Comparison of ENCODE assay signal across 22 cellular contexts in genomic region chr4:164023214-164023613, GRCh38.
A peak's percentile ranks its signal among the peaks of the same experiment; 100 is the strongest.
DNase-seq lines count a peak whose midpoint lies in the region; ATAC-seq, FAIRE-seq and TF ChIP-seq lines count a peak whose summit lies in the region.
"Had no signal": no experiment of that assay in that cellular context is flagged by ENCODE, and none has a peak within 500 bp of the region (broad histone marks: within the 10 kb centered on the region; RNA-seq: fewer than 3 reads in every experiment).

No MANE protein-coding gene starts in this region.

- H3K9ac ChIP-seq in OCI-LY1 (ENCODE audit: low read length) = no peak overlapping the region
- H3K9ac ChIP-seq: KMS-11 had no signal

- no peak overlapping the region for H3K27ac ChIP-seq in OCI-LY1 (ENCODE audit: low read depth, low read length, poor library complexity, severe bottlenecking)
- H3K27ac ChIP-seq: ascending aorta, KMS-11, prostate gland had no signal

- H2AFZ ChIP-seq in OCI-LY1 (ENCODE audit: low read length) = no peak overlapping the region

- H3K4me3 ChIP-seq in GM12875 (ENCODE audit: low read depth, low read length) = no peak overlapping the region
- no peak overlapping the region for H3K4me3 ChIP-seq in OCI-LY1 (ENCODE audit: low read depth, low read length, poor library complexity, severe bottlenecking)
- H3K4me3 ChIP-seq: ascending aorta, prostate gland had no signal

- no peaks in the 10 kb centered on the region for H3K79me2 ChIP-seq in OCI-LY1 (ENCODE audit: insufficient read depth, low read length)

- TF ChIP-seq POLR2A in GM12891 (IDR thresholded peaks at IDR 0.05; ENCODE audit: low read depth, low read length) = no peak

- no peaks in the 10 kb centered on the region for H4K20me1 ChIP-seq in OCI-LY1 (ENCODE audit: insufficient read depth, low read length)

- no peaks in the 10 kb centered on the region for H3K4me1 ChIP-seq in OCI-LY1 (ENCODE audit: insufficient read depth, low read length, severe bottlenecking)
- H3K4me1 ChIP-seq: ascending aorta, BE2C, prostate gland had no signal

- H3K9me2 ChIP-seq in OCI-LY1 (ENCODE audit: low read depth, low read length) = no peaks in the 10 kb centered on the region

- no peaks in the 10 kb centered on the region for H3K27me3 ChIP-seq in OCI-LY1 (ENCODE audit: insufficient read depth, low read length)
- H3K27me3 ChIP-seq: ascending aorta, BE2C had no signal

- FAIRE-seq in GM12891 (lab: Jason Lieb, UNC) = no peak
- FAIRE-seq: GM18507, RCC 7860 had no signal

- peak; percentile 73 for ATAC-seq in GM21526 (IDR thresholded peaks at IDR 0.05; ENCODE audit: low FRiP score, unreplicated experiment)
- ATAC-seq: esophagus mucosa, left cardiac atrium had no signal

- H3K9me3 ChIP-seq in OCI-LY1 (ENCODE audit: low read length) = no peaks in the 10 kb centered on the region
- H3K9me3 ChIP-seq: prostate gland had no signal

- H3K4me2 ChIP-seq in OCI-LY1 (ENCODE audit: low read length) = no peak overlapping the region
- H3K4me2 ChIP-seq: KMS-11 had no signal

- DNase-seq in iPS-NIHi7 (ENCODE audit: extremely low spot score) (peak; percentile 11), SHP77 treated with DMSO at 0.1 percent for 48 hours (lab: John Stamatoyannopoulos, UW) (no peak), GM12891 (ENCODE audit: insufficient read length, low spot score) (no peak), dermis blood vessel endothelial cell (no peak), DMS153 (lab: John Stamatoyannopoulos, UW) (no peak)
- DNase-seq: activated CD4-positive, CD25-positive, alpha-beta regulatory T cell; activated effector memory CD4-positive, alpha-beta T cell treated with Interleukin-2 at 50 U/mL for 16 hours; BE2C; DMS79 treated with DMSO at 0.1 percent for 48 hours; left cardiac atrium; NCI-H1436 treated with DMSO at 0.1 percent for 48 hours; NCI-H446 treated with DMSO at 0.1 percent for 48 hours; T-helper 1 cell had no signal

- no peaks in the 10 kb centered on the region for H3F3A ChIP-seq in OCI-LY1 (ENCODE audit: insufficient read depth, low read length)

- no peaks in the 10 kb centered on the region for H3K36me3 ChIP-seq in OCI-LY1 (ENCODE audit: insufficient read depth, low read length)
- H3K36me3 ChIP-seq: ascending aorta, BE2C, prostate gland had no signal

- TF ChIP-seq CTCF in GM12875 (IDR thresholded peaks at IDR 0.05; ENCODE audit: borderline replicate concordance, insufficient read depth, low read depth, low read length) = peak; percentile 20; the same call in 1 of the 2 replicates
- TF ChIP-seq CTCF in OCI-LY1 (IDR thresholded peaks at IDR 0.05; ENCODE audit: low read length) = peak; percentile 44

TF ChIP-seq in GM12891, 5 proteins besides CTCF, POLR2A, EP300 and RAD21:
- TF ChIP-seq POU2F2 (IDR thresholded peaks at IDR 0.05; ENCODE audit: low read depth, low read length) (no peak), POLR2AphosphoS5 (IDR thresholded peaks at IDR 0.05; ENCODE audit: low read depth, low read length) (no peak), TAF1 (IDR thresholded peaks at IDR 0.05; ENCODE audit: low read depth, low read length) (no peak), PAX5 (IDR thresholded peaks at IDR 0.05; ENCODE audit: insufficient read depth, low read length, severe bottlenecking) (no peak), SPI1 (IDR thresholded peaks at IDR 0.05; ENCODE audit: low read depth, low read length) (no peak)
